In genomic region chr20:53177687-53178086, GRCh38 we compare ENCODE assay signal across 33 cellular contexts.
"Had no signal": no experiment of that assay in that cellular context is flagged by ENCODE, and none has a peak within 500 bp of the region (broad histone marks: within the 10 kb centered on the region; RNA-seq: fewer than 3 reads in every experiment).

No MANE protein-coding gene starts in this region.

- FAIRE-seq: astrocyte had no signal

- H3K27me3 ChIP-seq: adrenal gland, ascending aorta, body of pancreas, brain microvascular endothelial cell, breast epithelium, cardiac muscle cell had no signal

- ATAC-seq: activated naive CD4-positive, alpha-beta T cell treated with anti-CD3 and anti-CD28 coated beads, Interleukin-2, amount 50 U/mL, for 72 hours; activated naive CD8-positive, alpha-beta T cell treated with anti-CD3 and anti-CD28 coated beads, Interleukin-2, amount 50 U/mL, for 24 hours; activated T-cell treated with anti-CD3 and anti-CD28 coated beads, Interleukin-2, amount 50 U/mL, for 4 hours; activated T-cell treated with anti-CD3 and anti-CD28 coated beads, Interleukin-2, amount 50 U/mL, for 72 hours; activated T-helper 17 cell treated with anti-CD3 and anti-CD28 coated beads, Interleukin-2, amount 50 U/mL, for 72 hours; body of pancreas had no signal

- H3K9me3 ChIP-seq: adrenal gland, ascending aorta, body of pancreas, breast epithelium had no signal

- H3K4me3 ChIP-seq: adrenal gland, ascending aorta, body of pancreas, breast epithelium, cardiac muscle cell had no signal

- DNase-seq: activated effector memory CD4-positive, alpha-beta T cell treated with anti-CD3 and anti-CD28 coated beads, Interleukin-2, amount 50 U/mL, for 16 hours; activated effector memory CD4-positive, alpha-beta T cell treated with Interleukin-2 at 50 U/mL for 16 hours; activated gamma-delta T cell; activated gamma-delta T cell treated with Interleukin-2 at 50 U/mL for 16 hours; activated naive CD4-positive, alpha-beta T cell; activated naive CD4-positive, alpha-beta T cell treated with anti-CD3 and anti-CD28 coated beads for 36 hours; activated naive CD4-positive, alpha-beta T cell treated with anti-CD3 and anti-CD28 coated beads, Interleukin-2, amount 10 ng/mL, durations not matched to agents 7 days and 5 days; activated naive CD4-positive, alpha-beta T cell treated with anti-CD3 and anti-CD28 coated beads, Interleukin-2, amount 50 U/mL, for 16 hours; activated naive CD4-positive, alpha-beta T cell treated with Interleukin-2 at 50 U/mL for 16 hours; activated naive CD8-positive, alpha-beta T cell treated with anti-CD3 and anti-CD28 coated beads for 36 hours; activated naive CD8-positive, alpha-beta T cell treated with anti-CD3 and anti-CD28 coated beads, Interleukin-2, amount 10 ng/mL, durations not matched to agents 7 days and 5 days; activated naive CD8-positive, alpha-beta T cell treated with anti-CD3 and anti-CD28 coated beads, Interleukin-2, amount 50 U/mL, for 24 hours; activated T-cell treated with anti-CD3 and anti-CD28 coated beads, Interleukin-2, amount 50 U/mL, for 1 hour; activated T-cell treated with anti-CD3 and anti-CD28 coated beads, Interleukin-2, amount 50 U/mL, for 24 hours; activated T-cell treated with anti-CD3 and anti-CD28 coated beads, Interleukin-2, amount 50 U/mL, for 4 hours; activated T-cell treated with anti-CD3 and anti-CD28 coated beads, Interleukin-2, amount 50 U/mL, for 48 hours; activated T-cell treated with anti-CD3 and anti-CD28 coated beads, Interleukin-2, amount 50 U/mL, for 72 hours; adrenal gland; amniotic stem cell; amygdala; anterior cingulate cortex; aorta; body of pancreas; brain microvascular endothelial cell; caudate nucleus; central memory CD4-positive, alpha-beta T cell; cerebellar nuclear complex had no signal

- H3K4me1 ChIP-seq: adrenal gland, ascending aorta, body of pancreas, breast epithelium had no signal

- H3K27ac ChIP-seq: adrenal gland, ascending aorta, body of pancreas, brain microvascular endothelial cell, breast epithelium, cardiac muscle cell had no signal

- H3K36me3 ChIP-seq: adrenal gland, ascending aorta, brain microvascular endothelial cell, breast epithelium, cardiac muscle cell had no signal
